ENCODE assay signal across 13 cellular contexts in the genomic region with DNA sequence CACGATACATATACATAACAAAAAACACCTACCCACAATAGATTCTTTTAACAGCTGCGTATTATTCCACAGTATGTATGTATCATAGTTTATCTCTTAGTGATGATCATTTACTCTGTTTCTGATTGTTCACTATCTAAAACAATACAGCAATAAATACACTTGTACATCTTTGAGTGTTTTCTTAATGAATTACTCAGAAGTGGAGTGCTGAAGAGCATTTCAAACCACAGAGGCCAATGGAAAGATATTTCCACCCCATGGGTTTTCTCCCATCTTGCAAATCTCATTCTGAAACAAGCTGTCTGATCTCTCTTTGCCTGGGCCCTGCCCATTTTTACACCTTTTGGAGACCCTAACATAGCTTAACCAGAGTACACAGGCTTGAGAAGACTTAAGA.
"Had no signal": no experiment of that assay in that cellular context is flagged by ENCODE, and none has a peak within 500 bp of the region (broad histone marks: within the 10 kb centered on the region; RNA-seq: fewer than 3 reads in every experiment).

No MANE protein-coding gene starts in this region.

- ATAC-seq: right lobe of liver had no signal

- H3K27me3 Mint-ChIP-seq: activated naive CD8-positive, alpha-beta T cell treated with anti-CD3 and anti-CD28 coated beads, Interleukin-2, amount 10 ng/mL, durations not matched to agents 7 days and 5 days had no signal

- H3K4me3 Mint-ChIP-seq: activated naive CD8-positive, alpha-beta T cell treated with anti-CD3 and anti-CD28 coated beads, Interleukin-2, amount 10 ng/mL, durations not matched to agents 7 days and 5 days; neural progenitor cell; T-helper 1 cell treated with Interleukin-12 subunit alpha and Interleukin-12 subunit beta and Interleukin-4 antibody, amounts not matched to agents 30 μg/mL and 1 μg/mL, for 36 hours had no signal

- H3K27ac Mint-ChIP-seq: activated naive CD8-positive, alpha-beta T cell treated with anti-CD3 and anti-CD28 coated beads, Interleukin-2, amount 10 ng/mL, durations not matched to agents 7 days and 5 days; neural progenitor cell; T-helper 1 cell treated with Interleukin-12 subunit alpha and Interleukin-12 subunit beta and Interleukin-4 antibody, amounts not matched to agents 30 μg/mL and 1 μg/mL, for 36 hours had no signal

- DNase-seq: activated effector memory CD4-positive, alpha-beta T cell treated with Interleukin-2 at 50 U/mL for 16 hours; activated naive CD8-positive, alpha-beta T cell treated with anti-CD3 and anti-CD28 coated beads, Interleukin-2, amount 10 ng/mL, durations not matched to agents 7 days and 5 days; anterior cingulate cortex; cortex of kidney; effector CD4-positive, alpha-beta T cell; islet precursor cell; midbrain; right lobe of liver; tibial artery; uterus; WERI-Rb-1 had no signal

- H3K36me3 Mint-ChIP-seq: neural progenitor cell had no signal
